Comparison of ENCODE assay signal across 9 cellular contexts in genomic region chr7:43586251-43586900, GRCh38. TPM values are rescaled to one million over a fixed set of nuclear protein-coding genes. Genes with fewer than 3 reads are reported as not detected.
A peak's percentile ranks its signal among the peaks of the same experiment; 100 is the strongest.
DNase-seq lines count a peak whose midpoint lies in the region; ATAC-seq, FAIRE-seq and TF ChIP-seq lines count a peak whose summit lies in the region.
"Had no signal": no experiment of that assay in that cellular context is flagged by ENCODE, and none has a peak within 500 bp of the region (broad histone marks: within the 10 kb centered on the region; RNA-seq: fewer than 3 reads in every experiment).

No MANE protein-coding gene starts in this region.

- H3K27ac ChIP-seq in HepG2 (ENCODE audit: extremely low read length, insufficient read depth, low read length) (peak overlapping the region; percentile 39), right lobe of liver (no peak overlapping the region)

- CTCF ChIA-PET in HepG2 (lab: Yijun Ruan, JAX; ENCODE audit: low intra/inter-chr PET ratio, low total read pairs) = no interaction called here

- TF ChIP-seq CTCF in HepG2 (CRISPR knock-in tag; IDR thresholded peaks at IDR 0.05) = no peak
- TF ChIP-seq CTCF in right lobe of liver (IDR thresholded peaks at IDR 0.05) = no peak
- no peak for TF ChIP-seq CTCF in fibroblast of pulmonary artery (IDR thresholded peaks at IDR 0.05; ENCODE audit: low read length, missing control alignments)
- no peak for TF ChIP-seq CTCF in GM13976 (IDR thresholded peaks at IDR 0.05; ENCODE audit: borderline replicate concordance, control extremely low read depth, extremely low read depth, insufficient read depth, missing control alignments)

- H3K4me3 ChIP-seq in HepG2 (replicated peaks in 1 of 3; ENCODE audit: insufficient read depth in 1 of 3, low read depth in 2 of 3, low read length in 3 of 3) (peak overlapping the region in 1 of 3 experiments; percentile 89; a peak in 2 of 6 replicates), right lobe of liver (no peak overlapping the region), fibroblast of pulmonary artery (replicated peaks; ENCODE audit: low read depth, low read length) (no peak overlapping the region)

- H3K4me1 Mint-ChIP-seq in T-helper 2 cell treated with Interferon-gamma antibody and Interleukin-4, amounts not matched to agents 5 μg/mL and 100 μg/mL, for 36 hours (ENCODE audit: low read depth) = peaks cover 53% of the 10 kb centered on the region

- peaks cover 79% of the 10 kb centered on the region for H3K79me2 ChIP-seq in HepG2 (ENCODE audit: insufficient read depth, low read length)

- H3K27me3 Mint-ChIP-seq in T-helper 2 cell treated with Interferon-gamma antibody and Interleukin-4, amounts not matched to agents 5 μg/mL and 100 μg/mL, for 36 hours (ENCODE audit: low read depth) = peaks cover 10% of the 10 kb centered on the region

- intact Hi-C loops in HepG2 (cut with micrococcal nuclease; ENCODE audit: unreplicated experiment) = loop anchor here (1.0 kb wide), 1 partner anchor 114 kb away; no protein-coding TSS in a partner anchor
- intact Hi-C loops in right lobe of liver (cut with DNase I) = loop anchor here (10.0 kb wide), 2 partner anchors 138 to 258 kb away; partner anchors contain the start of gene COA1 (in 1 of the 2)

- peak overlapping the region; percentile 97 for H3K4me2 ChIP-seq in HepG2 (ENCODE audit: low read depth, low read length)

- TF ChIP-seq RAD21 in HepG2 (CRISPR knock-in tag; IDR thresholded peaks at IDR 0.05) = no peak

- H3K4me1 ChIP-seq in HepG2 (ENCODE audit: insufficient read depth, low read length) = peaks cover 74% of the 10 kb centered on the region
- H3K4me1 ChIP-seq in right lobe of liver = peaks cover 0 to 35% (median 6%) of the 10 kb centered on the region in 4 donors

- TF ChIP-seq EP300 in HepG2 (IDR thresholded peaks at IDR 0.05; ENCODE audit: low read depth in 2 of 2, low read length in 2 of 2) = peak in 1 of 2 experiments; percentile 16; a peak in 1 of 4 replicates
- TF ChIP-seq EP300 in HepG2 (CRISPR knock-in tag; IDR thresholded peaks at IDR 0.05; ENCODE audit: borderline replicate concordance) = peak; percentile 57; the same call in 1 of the 2 replicates

- POLR2A ChIA-PET in HepG2 (lab: Yijun Ruan, JAX) = no interaction called here

- BruUV-seq in HepG2 (replicated peaks; lab: Mats Ljungman, UMichigan) = no TSS peak

- H2AFZ ChIP-seq in HepG2 (ENCODE audit: low read length) = no peak overlapping the region

- H3K36me3 ChIP-seq in HepG2 (replicated peaks in 1 of 2; ENCODE audit: control insufficient read depth in 1 of 2, insufficient read depth in 2 of 2, low read length in 2 of 2) (no peaks in the 10 kb centered on the region), right lobe of liver (no peaks in the 10 kb centered on the region)

- H3K27me3 ChIP-seq in HepG2 (ENCODE audit: control insufficient read depth in 1 of 2, insufficient read depth in 2 of 2, low read length in 2 of 2) (peaks cover 0 to 5% of the 10 kb centered on the region in 2 experiments; a peak in 1 of 5 replicates), right lobe of liver (no peaks in the 10 kb centered on the region)

- H3K4me3 Mint-ChIP-seq in T-helper 2 cell treated with Interferon-gamma antibody and Interleukin-4, amounts not matched to agents 5 μg/mL and 100 μg/mL, for 36 hours = peak overlapping the region; percentile 98

- H3K36me3 Mint-ChIP-seq in T-helper 2 cell treated with Interferon-gamma antibody and Interleukin-4, amounts not matched to agents 5 μg/mL and 100 μg/mL, for 36 hours (ENCODE audit: low read depth) = peaks cover 31% of the 10 kb centered on the region

- H3K9me3 ChIP-seq in HepG2 (ENCODE audit: low read length) = no peaks in the 10 kb centered on the region
- no peaks in the 10 kb centered on the region for H3K9me3 ChIP-seq in right lobe of liver

- H3K9ac ChIP-seq in HepG2 (ENCODE audit: insufficient read depth, low read depth, low read length) = peak overlapping the region; percentile 84; the same call in 1 of the 2 replicates

- no peak for FAIRE-seq in HepG2 (lab: Jason Lieb, UNC)

- peak overlapping the region; percentile 99 for H3K27ac Mint-ChIP-seq in T-helper 2 cell treated with Interferon-gamma antibody and Interleukin-4, amounts not matched to agents 5 μg/mL and 100 μg/mL, for 36 hours

- H4K20me1 ChIP-seq in HepG2 (ENCODE audit: insufficient read depth, low read length) = peaks cover 40% of the 10 kb centered on the region

- H3K9me3 Mint-ChIP-seq in T-helper 2 cell treated with Interferon-gamma antibody and Interleukin-4, amounts not matched to agents 5 μg/mL and 100 μg/mL, for 36 hours = no peaks in the 10 kb centered on the region

- 24% methylated on average over 4 of the region's 4 CpGs for WGBS in HepG2 (ENCODE audit: low lambda C conversion rate)
- 34% methylated on average over 4 of the region's 4 CpGs for WGBS in right lobe of liver (ENCODE audit: insufficient coverage, low coverage, low lambda C conversion rate, missing lambda C conversion rate)

- peak; percentile 82 for DNase-seq in HepG2 (ENCODE audit: low spot score)
- no peak for DNase-seq in right lobe of liver
- DNase-seq in T-helper 2 cell treated with Interferon-gamma antibody and Interleukin-4, amounts not matched to agents 5 μg/mL and 100 μg/mL, for 36 hours (ENCODE audit: low spot score) = no peak
- DNase-seq in fibroblast of pulmonary artery (ENCODE audit: low read depth) = peak; percentile 40
- no peak for DNase-seq in NOMO-1 treated with dmso at 0.1 percent for 144 hours (lab: John Stamatoyannopoulos, UW; ENCODE audit: unreplicated experiment)
- no peak for DNase-seq in GM13976 (ENCODE audit: low spot score)
- DNase-seq: NCI-H524 treated with DMSO at 0.1 percent for 48 hours had no signal

- TF ChIP-seq POLR2A in HepG2 (IDR thresholded peaks at IDR 0.05; ENCODE audit: insufficient read depth in 1 of 2, low read depth in 2 of 2, low read length in 2 of 2) (0 out of 4 replicates have a peak, but pooled peaks of 1 of the 2 experiments have one; percentile 11), right lobe of liver (IDR thresholded peaks at IDR 0.05) (no peak)

- in situ Hi-C loops in HepG2 (cut with HindIII; ENCODE audit: extremely low pct_ligation_motif_present, low pct_unique_long_range_greater_than_20kb) (no loop called here), GM13976 (cut with MboI; ENCODE audit: low sequenced_read_pairs, unreplicated experiment) (loop anchor here (10.0 kb wide), 2 partner anchors 108 to 248 kb away; no protein-coding TSS in a partner anchor)

- no peak for ATAC-seq in HepG2
- no peak for ATAC-seq in right lobe of liver
- ATAC-seq in HG02571 (IDR thresholded peaks at IDR 0.05; ENCODE audit: unreplicated experiment) = no peak
- no peak for ATAC-seq in HG02885 (IDR thresholded peaks at IDR 0.05; ENCODE audit: poor library complexity, unreplicated experiment)

TF ChIP-seq in HepG2, 621 proteins besides CTCF, POLR2A, EP300 and RAD21 (continues in another document):
- 0 out of 2 replicates have a peak, but pooled peaks have one; percentile 32 for TF ChIP-seq GATAD2A (CRISPR knock-in tag; IDR thresholded peaks at IDR 0.05)
- 0 out of 2 replicates have a peak, but pooled peaks have one; percentile 12 for TF ChIP-seq RARA (CRISPR knock-in tag; IDR thresholded peaks at IDR 0.05)
- TF ChIP-seq MTA3 (CRISPR knock-in tag; IDR thresholded peaks at IDR 0.05) = no peak
- no peak for TF ChIP-seq ZNF776 (CRISPR knock-in tag; IDR thresholded peaks at IDR 0.05)
- peak; percentile 46; the same call in 1 of the 2 replicates for TF ChIP-seq FOXA1 (IDR thresholded peaks at IDR 0.05)
- TF ChIP-seq FOXA1 (CRISPR knock-in tag; IDR thresholded peaks at IDR 0.05) = peak; percentile 72

RNA-seq across cellular contexts. Expression of gene STK17A, which starts 3.5 kb away (rescaled TPM):
- 24.3 and 30.2 TPM in 2 replicates for total RNA-seq in HepG2 (2016; rRNA removed; fragmentation: Illumina TruSeq; extraction: Trizol)
- total RNA-seq in HepG2 (2016; cell fraction: cytosol; rRNA removed; fragmentation: Illumina TruSeq; extraction: Trizol; ENCODE audit: low read depth) = 5.3 and 5.9 TPM in 2 replicates
- 24.1 and 28.2 TPM in 2 replicates for total RNA-seq in HepG2 (2016; cell fraction: insoluble cytoplasmic fraction; rRNA removed; fragmentation: Illumina TruSeq; extraction: Trizol)
- total RNA-seq in HepG2 (2016; cell fraction: membrane; rRNA removed; fragmentation: Illumina TruSeq; extraction: Trizol) = 10.8 and 11.7 TPM in 2 replicates
- total RNA-seq in HepG2 (2016; cell fraction: nucleus; rRNA removed; fragmentation: Illumina TruSeq; extraction: Trizol) = 13.0 and 16.0 TPM in 2 replicates
- polyA plus RNA-seq in HepG2 (2011; rRNA removed) = 16.3 and 18.6 TPM in 2 replicates
- 8.2 and 13.1 TPM in 2 replicates for polyA plus RNA-seq in HepG2 (2011; cell fraction: cytosol; rRNA removed)
- 9.5 and 12.7 TPM in 2 replicates for polyA plus RNA-seq in HepG2 (2011; cell fraction: nucleus; rRNA removed)
- polyA plus RNA-seq in HepG2 (2012) = 44.1 and 47.2 TPM in 2 replicates
- 3.7 and 4.1 TPM in 2 replicates for polyA plus RNA-seq in HepG2 (2016; cell fraction: cytosol; fragmentation: Illumina TruSeq; extraction: Trizol; ENCODE audit: low read depth)
- 20.8 and 22.2 TPM in 2 replicates for polyA plus RNA-seq in HepG2 (2016; cell fraction: insoluble cytoplasmic fraction; fragmentation: Illumina TruSeq; extraction: Trizol; ENCODE audit: low read depth)
- 5.4 and 6.7 TPM in 2 replicates for polyA plus RNA-seq in HepG2 (2016; cell fraction: membrane; fragmentation: Illumina TruSeq; extraction: Trizol; ENCODE audit: low read depth)
- 17.1 and 19.2 TPM in 2 replicates for polyA plus RNA-seq in HepG2 (2016; cell fraction: nucleus; fragmentation: Illumina TruSeq; extraction: Trizol; ENCODE audit: insufficient read depth, low read depth)
- polyA minus RNA-seq in HepG2 (2011; rRNA and poly(A)+ RNA removed; ENCODE audit: low replicate concordance) = 6.8 and 7.3 TPM in 2 replicates
- polyA minus RNA-seq in HepG2 (2011; cell fraction: cytosol; rRNA and poly(A)+ RNA removed) = 15.5 and 20.7 TPM in 2 replicates
- polyA minus RNA-seq in HepG2 (2011; cell fraction: nucleus; rRNA and poly(A)+ RNA removed) = 32.6 and 33.4 TPM in 2 replicates
- 10 to 100 TPM in 3 of 6 experiments, 1 to 10 TPM in 3; 1.7 to 20.9 (median 7.9) TPM for total RNA-seq in right lobe of liver

Comparison
In these comparisons a context has a peak if more than half of its experiments do, and no peak if none do; other contexts are left out.
1. DNase-seq: peak in HepG2 (single experiment) and fibroblast of pulmonary artery (single experiment); none in right lobe of liver (0 of 3), T-helper 2 cell treated with Interferon-gamma antibody and Interleukin-4, amounts not matched to agents 5 μg/mL and 100 μg/mL, for 36 hours (single experiment), NOMO-1 treated with dmso at 0.1 percent for 144 hours (single experiment) and GM13976 (single experiment).